27 cellular contexts compared by ENCODE assay signal in genomic region chr3:164794099-164794498, GRCh38.
"Had no signal": no experiment of that assay in that cellular context is flagged by ENCODE, and none has a peak within 500 bp of the region (broad histone marks: within the 10 kb centered on the region; RNA-seq: fewer than 3 reads in every experiment).

No MANE protein-coding gene starts in this region.

- H3K27ac ChIP-seq: stomach, suprapubic skin, testis, thoracic aorta, thyroid gland, tibial artery, tibial nerve, transverse colon, upper lobe of left lung, upper lobe of right lung, uterus, vagina had no signal

- H3K36me3 ChIP-seq: stomach, suprapubic skin, thoracic aorta, thyroid gland, tibial artery, tibial nerve, transverse colon, upper lobe of left lung, upper lobe of right lung, uterus, vagina had no signal

- H3K27me3 ChIP-seq: stomach, suprapubic skin, testis, thyroid gland, tibial artery, tibial nerve, transverse colon, upper lobe of left lung, upper lobe of right lung, uterus, vagina had no signal

- H3K4me1 ChIP-seq: stomach, suprapubic skin, testis, thyroid gland, tibial artery, tibial nerve, transverse colon, upper lobe of left lung, upper lobe of right lung, uterus, vagina had no signal

- DNase-seq: stimulated activated CD4-positive, alpha-beta T cell treated with anti-CD3 and anti-CD28 coated beads, Interleukin-2, amount 100 ng/mL, for 48 hours; stimulated activated CD4-positive, alpha-beta T cell treated with anti-CD3 and anti-CD28 coated beads, Interleukin-4, amount 100 ng/mL, for 1 hour; stimulated activated CD4-positive, alpha-beta T cell treated with anti-CD3 and anti-CD28 coated beads, Interleukin-4, amount 100 ng/mL, for 24 hours; stimulated activated CD4-positive, alpha-beta T cell treated with anti-CD3 and anti-CD28 coated beads, Interleukin-4, amount 100 ng/mL, for 4 hours; stimulated activated CD8-positive, alpha-beta memory T cell treated with anti-CD3 and anti-CD28 coated beads, Interleukin-4, amount 100 ng/mL, for 48 hours; stimulated activated naive B cell treated with anti-CD40 and anti-IgM and Interleukin-4, amounts not matched to agents 10 μg/mL and 1 μg/mL and 100 μg/mL, for 72 hours; stimulated activated naive CD4-positive, alpha-beta T cell; stimulated activated naive CD4-positive, alpha-beta T cell treated with Interleukin-2 at 50 U/mL for 16 hours; stimulated activated naive CD8-positive, alpha-beta T cell treated with anti-CD3 and anti-CD28 coated beads, Interleukin-15, amount 100 ng/mL, for 72 hours; stimulated activated naive CD8-positive, alpha-beta T cell treated with anti-CD3 and anti-CD28 coated beads, Interleukin-15, Interleukin-2, amounts not matched to agents 100 U/mL and 50 U/mL, for 24 hours; stomach; substantia nigra; testis; thyroid gland; tibial artery; transverse colon; trophoblast cell; upper lobe of left lung; upper lobe of right lung; uterus had no signal

- H3K4me3 ChIP-seq: stomach, suprapubic skin, testis, thoracic aorta, thyroid gland, tibial artery, tibial nerve, transverse colon, upper lobe of left lung, upper lobe of right lung, uterus, vagina had no signal

- H3K9me3 ChIP-seq: stomach, suprapubic skin, testis, thoracic aorta, thyroid gland, tibial artery, tibial nerve, transverse colon, upper lobe of left lung, upper lobe of right lung, uterus, vagina had no signal

- FAIRE-seq: urothelium cell line had no signal

- ATAC-seq: stimulated activated effector memory CD8-positive, alpha-beta T cell treated with anti-CD3 and anti-CD28 coated beads, Interleukin-12 subunit alpha, Interleukin-12 subunit beta, amount 100 ng/mL, for 72 hours; stimulated activated memory B cell treated with anti-CD40 and anti-IgM and Interleukin-4, amounts not matched to agents 10 μg/mL and 1 μg/mL and 100 μg/mL, for 72 hours; stimulated activated naive B cell treated with anti-CD40 and anti-IgM and Interleukin-4, amounts not matched to agents 10 μg/mL and 1 μg/mL and 100 μg/mL, for 72 hours; stimulated activated naive CD8-positive, alpha-beta T cell treated with anti-CD3 and anti-CD28 coated beads, Interleukin-15, amount 100 ng/mL, for 72 hours; stimulated activated naive CD8-positive, alpha-beta T cell treated with anti-CD3 and anti-CD28 coated beads, Interleukin-15, Interleukin-2, amounts not matched to agents 100 U/mL and 50 U/mL, for 24 hours; upper lobe of right lung had no signal
